10 cellular contexts compared by ENCODE assay signal in the genomic region with DNA sequence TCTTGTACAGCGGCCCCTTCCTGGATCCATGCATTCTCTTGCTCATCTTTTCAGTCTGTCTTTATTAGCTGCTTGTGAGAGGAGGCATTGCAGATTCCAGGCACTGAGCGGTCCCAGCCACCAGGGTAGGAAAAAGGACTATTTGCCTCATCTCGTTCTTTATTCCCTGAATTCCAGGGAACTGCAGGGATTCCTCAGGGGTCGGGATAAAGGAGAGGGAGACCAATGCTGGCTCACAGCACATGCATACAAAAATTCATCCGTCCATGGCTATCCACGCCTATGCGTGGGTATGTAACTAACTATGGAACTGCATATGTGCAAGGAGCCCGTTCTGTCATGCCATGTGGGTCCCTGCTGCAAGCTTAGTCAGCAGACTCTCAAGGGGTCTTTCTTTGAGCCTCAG. TPM values are rescaled to one million over a fixed set of nuclear protein-coding genes. Genes with fewer than 3 reads are reported as not detected.
DNase-seq lines count a peak whose midpoint lies in the region; ATAC-seq and TF ChIP-seq lines count a peak whose summit lies in the region.
"Had no signal": no experiment of that assay in that cellular context is flagged by ENCODE, and none has a peak within 500 bp of the region (broad histone marks: within the 10 kb centered on the region; RNA-seq: fewer than 3 reads in every experiment).

No MANE protein-coding gene starts in this region.

- peak overlapping the region; percentile 21; the same call in 1 of the 2 replicates for H2AFZ ChIP-seq in PC-3 (ENCODE audit: low read length)

- peaks cover 4% of the 10 kb centered on the region for H3K4me1 Mint-ChIP-seq in activated CD4-positive, alpha-beta T cell treated with anti-CD3 and anti-CD28 coated beads for 36 hours

- H4K20me1 ChIP-seq in PC-3 (ENCODE audit: low read length), result no peaks in the 10 kb centered on the region

- POLR2A ChIA-PET in activated CD4-positive, alpha-beta T cell treated with anti-CD3 and anti-CD28 coated beads for 36 hours (lab: Charles Lee), result no interaction called here
- POLR2A ChIA-PET in PC-3 (lab: Charles Lee; ENCODE audit: unreplicated experiment), result no interaction called here

- ATAC-seq in activated CD4-positive, alpha-beta T cell treated with anti-CD3 and anti-CD28 coated beads for 36 hours, result no peak
- peak; percentile 30 for ATAC-seq in PC-3
- ATAC-seq: right cardiac atrium had no signal

- no peaks in the 10 kb centered on the region for H3K36me3 ChIP-seq in PC-3 (ENCODE audit: low read depth, low read length)

- H3K79me2 ChIP-seq in PC-3 (ENCODE audit: low read length), result no peaks in the 10 kb centered on the region

- no peak for DNase-seq in activated CD4-positive, alpha-beta T cell treated with anti-CD3 and anti-CD28 coated beads for 36 hours
- no peak for DNase-seq in activated CD4-positive, alpha-beta T cell treated with anti-CD3 and anti-CD28 coated beads, Interleukin-2, amount 50 U/mL, for 1 hour
- DNase-seq in PC-3, result no peak
- DNase-seq in epithelial cell of proximal tubule (ENCODE audit: low read depth), result no peak
- DNase-seq in pons (ENCODE audit: low spot score), result peak; percentile 19
- no peak for DNase-seq in UCSD-AML1 (lab: John Stamatoyannopoulos, UW; ENCODE audit: unreplicated experiment)
- DNase-seq in SW 1271 (lab: John Stamatoyannopoulos, UW), result no peak
- no peak for DNase-seq in activated gamma-delta T cell treated with Interleukin-2 at 50 U/mL for 16 hours

- H3K4me1 ChIP-seq in PC-3 (ENCODE audit: insufficient read depth, low read length), result peaks cover 11% of the 10 kb centered on the region

- H3K27me3 ChIP-seq in PC-3 (ENCODE audit: low read length), result no peaks in the 10 kb centered on the region

- TF ChIP-seq CTCF in PC-3 (conservative IDR thresholded peaks at IDR 0.05; ENCODE audit: low read depth, low read length) (no peak), epithelial cell of proximal tubule (conservative IDR thresholded peaks at IDR 0.05; ENCODE audit: low read depth, low read length) (no peak)

- CTCF ChIA-PET in activated CD4-positive, alpha-beta T cell treated with anti-CD3 and anti-CD28 coated beads for 36 hours (lab: Charles Lee), result interaction anchor here (0.6 to 1.1 kb wide), 2 partner anchors 11 to 616 kb away, joined by 3 to 4 read pairs; no protein-coding TSS in a partner anchor
- CTCF ChIA-PET in PC-3 (lab: Charles Lee), result no interaction called here

- H3K9ac ChIP-seq in PC-3 (ENCODE audit: low read length), result no peak overlapping the region

- H3K27me3 Mint-ChIP-seq in activated CD4-positive, alpha-beta T cell treated with anti-CD3 and anti-CD28 coated beads for 36 hours, result peaks cover 31% of the 10 kb centered on the region

- peak overlapping the region; percentile 85 for H3K4me2 ChIP-seq in PC-3 (ENCODE audit: low read length)

- H3K4me3 Mint-ChIP-seq in activated CD4-positive, alpha-beta T cell treated with anti-CD3 and anti-CD28 coated beads for 36 hours, result peak overlapping the region; percentile 43

- H3K9me3 ChIP-seq in PC-3 (ENCODE audit: low read length), result no peaks in the 10 kb centered on the region

- H3K9me3 Mint-ChIP-seq in activated CD4-positive, alpha-beta T cell treated with anti-CD3 and anti-CD28 coated beads for 36 hours (ENCODE audit: low read depth), result no peaks in the 10 kb centered on the region

- H3K4me3 ChIP-seq in PC-3 (ENCODE audit: low read length), result no peak overlapping the region
- H3K4me3 ChIP-seq in epithelial cell of proximal tubule (ENCODE audit: low read depth, low read length), result peak overlapping the region; percentile 65

- no peak overlapping the region for H3K27ac Mint-ChIP-seq in activated CD4-positive, alpha-beta T cell treated with anti-CD3 and anti-CD28 coated beads for 36 hours

- H3F3A ChIP-seq in PC-3 (ENCODE audit: low read length, unreplicated experiment), result no peaks in the 10 kb centered on the region

- intact Hi-C loops in activated CD4-positive, alpha-beta T cell treated with anti-CD3 and anti-CD28 coated beads for 36 hours (cut with DNase I, micrococcal nuclease), result no loop called here
- intact Hi-C loops in PC-3 (cut with micrococcal nuclease), result loop anchor here (10.0 kb wide), 1 partner anchor 479 kb away; no protein-coding TSS in a partner anchor

- no peak overlapping the region for H3K27ac ChIP-seq in PC-3 (ENCODE audit: low read length)

- H3K36me3 Mint-ChIP-seq in activated CD4-positive, alpha-beta T cell treated with anti-CD3 and anti-CD28 coated beads for 36 hours (ENCODE audit: low read depth), result no peaks in the 10 kb centered on the region

- H3K9me2 ChIP-seq in PC-3 (replicated peaks; ENCODE audit: low read length), result no peaks in the 10 kb centered on the region

- BruUV-seq in PC-3 (replicated peaks; lab: Mats Ljungman, UMichigan), result no TSS peak

RNA-seq across cellular contexts. Expression of gene PLPPR5, which starts 0.9 kb away (rescaled TPM):
- total RNA-seq in activated CD4-positive, alpha-beta T cell treated with anti-CD3 and anti-CD28 coated beads for 36 hours, result not detected
- 2.1 and 2.7 TPM in 2 replicates for total RNA-seq in PC-3 (2014; rRNA removed)
- total RNA-seq in epithelial cell of proximal tubule, result 0.17 TPM in 1 of 2 replicates, not detected in the other
- total RNA-seq: liver, right cardiac atrium had no signal
